In the genomic region with DNA sequence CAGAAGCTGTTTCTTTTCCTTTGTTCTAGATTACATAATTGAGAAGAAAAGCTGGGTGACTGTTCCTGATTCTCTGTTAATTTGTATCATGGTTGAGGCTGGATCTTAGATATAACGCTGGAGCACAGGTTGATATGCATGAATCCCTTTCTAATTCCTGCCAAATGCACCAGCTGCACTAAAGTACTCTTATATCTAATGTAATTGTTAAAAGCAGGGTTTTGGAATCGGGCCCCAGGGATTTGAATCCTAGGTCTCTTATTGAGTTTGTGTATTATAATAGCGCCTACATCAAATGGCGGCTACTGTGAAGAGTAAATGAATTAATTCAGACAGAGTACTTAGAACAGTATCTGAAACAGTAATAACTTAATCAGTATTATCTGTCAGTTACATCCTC, we compare ENCODE assay signal across 18 cellular contexts.
DNase-seq lines count a peak whose midpoint lies in the region; ATAC-seq and TF ChIP-seq lines count a peak whose summit lies in the region.
"Had no signal": no experiment of that assay in that cellular context is flagged by ENCODE, and none has a peak within 500 bp of the region (broad histone marks: within the 10 kb centered on the region; RNA-seq: fewer than 3 reads in every experiment).

No MANE protein-coding gene starts in this region.

- peaks cover 12% of the 10 kb centered on the region for H3K4me1 Mint-ChIP-seq in glutamatergic neuron (ENCODE audit: low read depth, unreplicated experiment)
- H3K4me1 Mint-ChIP-seq: CD8-positive, alpha-beta memory T cell; H9 had no signal

- H3K27ac Mint-ChIP-seq in glutamatergic neuron (ENCODE audit: unreplicated experiment): peak overlapping the region; percentile 64
- H3K27ac Mint-ChIP-seq: CD8-positive, alpha-beta memory T cell; H9 had no signal

- ATAC-seq in GM19395 (IDR thresholded peaks at IDR 0.05; ENCODE audit: unreplicated experiment): no peak
- ATAC-seq: Panc1 had no signal

- intact Hi-C loops in posterior cingulate gyrus (cut with DNase I): no loop called here

- no peaks in the 10 kb centered on the region for H3K36me3 Mint-ChIP-seq in glutamatergic neuron (ENCODE audit: unreplicated experiment)
- H3K36me3 Mint-ChIP-seq: CD8-positive, alpha-beta memory T cell had no signal

- peak; percentile 22 for DNase-seq in NCI-H2171 treated with DMSO at 0.1 percent for 48 hours (lab: John Stamatoyannopoulos, UW)
- DNase-seq in NCI-H2171 (lab: John Stamatoyannopoulos, UW): no peak
- peak; percentile 65 to 73 for DNase-seq in NCI-H187 (lab: John Stamatoyannopoulos, UW)
- peak; percentile 82 for DNase-seq in NCI-H345 (lab: John Stamatoyannopoulos, UW)
- peak; percentile 24 for DNase-seq in glutamatergic neuron
- DNase-seq in posterior cingulate gyrus: no peak
- no peak for DNase-seq in stimulated activated CD8-positive, alpha-beta memory T cell treated with anti-CD3 and anti-CD28 coated beads, Interleukin-4, amount 100 ng/mL, for 48 hours
- DNase-seq: CD8-positive, alpha-beta memory T cell; DMS 273 treated with DMSO at 0.1 percent for 48 hours; H9; IMR-90; Karpas-422; MM.1S; NCI-H1417 treated with DMSO at 0.1 percent for 48 hours; NCI-H2227 treated with DMSO at 0.1 percent for 48 hours; NCI-H774 had no signal

- H3K27me3 Mint-ChIP-seq in glutamatergic neuron (ENCODE audit: unreplicated experiment): no peaks in the 10 kb centered on the region
- H3K27me3 Mint-ChIP-seq: CD8-positive, alpha-beta memory T cell had no signal

- TF ChIP-seq CTCF in glutamatergic neuron (IDR thresholded peaks at IDR 0.05; ENCODE audit: partially characterized antibody, unreplicated experiment): no peak

- H3K9me3 Mint-ChIP-seq in glutamatergic neuron (ENCODE audit: unreplicated experiment): no peaks in the 10 kb centered on the region
- H3K9me3 Mint-ChIP-seq: H9 had no signal

- no peak overlapping the region for H3K4me3 Mint-ChIP-seq in glutamatergic neuron (ENCODE audit: unreplicated experiment)
- H3K4me3 Mint-ChIP-seq: CD8-positive, alpha-beta memory T cell; H9 had no signal

Comparison
In these comparisons a context has a peak if more than half of its experiments do, and no peak if none do; other contexts are left out.
1. DNase-seq: peak in NCI-H2171 treated with DMSO at 0.1 percent for 48 hours (single experiment), NCI-H187 (2 of 2), NCI-H345 (single experiment) and glutamatergic neuron (single experiment); none in NCI-H2171 (single experiment), posterior cingulate gyrus (0 of 10) and stimulated activated CD8-positive, alpha-beta memory T cell treated with anti-CD3 and anti-CD28 coated beads, Interleukin-4, amount 100 ng/mL, for 48 hours (single experiment).